28 cellular contexts compared by ENCODE assay signal in the genomic region with DNA sequence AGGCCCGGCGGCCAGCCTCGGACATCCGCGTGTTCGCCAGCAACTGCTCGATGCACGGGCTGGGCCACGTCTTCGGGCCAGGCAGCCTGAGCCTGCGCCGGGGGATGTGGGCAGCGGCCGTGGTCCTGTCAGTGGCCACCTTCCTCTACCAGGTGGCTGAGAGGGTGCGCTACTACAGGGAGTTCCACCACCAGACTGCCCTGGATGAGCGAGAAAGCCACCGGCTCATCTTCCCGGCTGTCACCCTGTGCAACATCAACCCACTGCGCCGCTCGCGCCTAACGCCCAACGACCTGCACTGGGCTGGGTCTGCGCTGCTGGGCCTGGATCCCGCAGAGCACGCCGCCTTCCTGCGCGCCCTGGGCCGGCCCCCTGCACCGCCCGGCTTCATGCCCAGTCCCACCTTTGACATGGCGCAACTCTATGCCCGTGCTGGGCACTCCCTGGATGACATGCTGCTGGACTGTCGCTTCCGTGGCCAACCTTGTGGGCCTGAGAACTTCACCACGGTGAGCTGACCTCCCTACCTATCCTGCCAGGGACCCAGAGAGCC. TPM values are rescaled to one million over a fixed set of nuclear protein-coding genes. Genes with fewer than 3 reads are reported as not detected.
"Had no signal": no experiment of that assay in that cellular context is flagged by ENCODE, and none has a peak within 500 bp of the region (broad histone marks: within the 10 kb centered on the region; RNA-seq: fewer than 3 reads in every experiment).

No MANE protein-coding gene starts in this region.

- H3K4me1 ChIP-seq: neural progenitor cell, right lobe of liver had no signal

- H3K79me2 ChIP-seq: hepatocyte had no signal

- ATAC-seq: left cardiac atrium; left lobe of liver; lower lobe of right lung; natural killer cell; right lobe of liver; stimulated activated memory B cell treated with anti-CD40 and anti-IgM and Interleukin-4, amounts not matched to agents 10 μg/mL and 1 μg/mL and 100 μg/mL, for 72 hours; stimulated activated naive CD8-positive, alpha-beta T cell treated with anti-CD3 and anti-CD28 coated beads, Interleukin-15, amount 100 ng/mL, for 72 hours had no signal

- H3K9ac ChIP-seq: neural progenitor cell had no signal

- H3K36me3 ChIP-seq: neural progenitor cell, ovary, right lobe of liver, uterus had no signal

- H3K27me3 ChIP-seq: hepatocyte, ovary, right atrium auricular region, right lobe of liver, uterus had no signal

- H3K4me2 ChIP-seq: hepatocyte, neural progenitor cell, smooth muscle cell had no signal

- FAIRE-seq: keratinocyte had no signal

- H3K9me3 ChIP-seq: lower lobe of right lung, ovary, right atrium auricular region, right lobe of liver, tibial nerve, uterus had no signal

- H2AFZ ChIP-seq: hepatocyte, neural progenitor cell had no signal

- DNase-seq: kidney glomerular epithelial cell; left cardiac atrium; lower lobe of right lung; mammary epithelial cell; mesendoderm; naive B cell; natural killer cell; nephron progenitor cell; ovary; right lobe of liver; stimulated activated CD4-positive, alpha-beta T cell treated with anti-CD3 and anti-CD28 coated beads, Interleukin-1b, Interleukin-23, amount 100 ng/mL, for 48 hours; stimulated activated CD4-positive, alpha-beta T cell treated with anti-CD3 and anti-CD28 coated beads, Interleukin-2, amount 100 ng/mL, for 48 hours; stimulated activated CD4-positive, alpha-beta T cell treated with anti-CD3 and anti-CD28 coated beads, Interleukin-4, amount 100 ng/mL, for 4 hours; stimulated activated CD8-positive, alpha-beta memory T cell treated with anti-CD3 and anti-CD28 coated beads, Interleukin-4, amount 100 ng/mL, for 48 hours; stimulated activated naive CD4-positive, alpha-beta T cell treated with Interleukin-2 at 50 U/mL for 16 hours; stimulated activated naive CD8-positive, alpha-beta T cell treated with anti-CD3 and anti-CD28 coated beads, Interleukin-15, amount 100 ng/mL, for 72 hours; substantia nigra; uterus had no signal

- H3K4me3 ChIP-seq: hepatocyte, lower lobe of right lung, neural progenitor cell, ovary, right atrium auricular region, right lobe of liver, smooth muscle cell, tibial nerve, uterus had no signal

- H3K27ac ChIP-seq: hepatocyte, lower lobe of right lung, neural progenitor cell, ovary, right atrium auricular region, right lobe of liver, tibial nerve, uterus had no signal

RNA-seq across cellular contexts. Expression of a gene that starts 0.7 kb away (rescaled TPM):
- total RNA-seq: skeletal muscle tissue had no signal

RNA-seq across cellular contexts. Expression of a gene that starts 24.7 kb away (rescaled TPM):
- total RNA-seq: left lobe of liver, liver, right atrium auricular region, skeletal muscle tissue, tibial nerve had no signal
